9 cellular contexts compared by ENCODE assay signal in the genomic region with DNA sequence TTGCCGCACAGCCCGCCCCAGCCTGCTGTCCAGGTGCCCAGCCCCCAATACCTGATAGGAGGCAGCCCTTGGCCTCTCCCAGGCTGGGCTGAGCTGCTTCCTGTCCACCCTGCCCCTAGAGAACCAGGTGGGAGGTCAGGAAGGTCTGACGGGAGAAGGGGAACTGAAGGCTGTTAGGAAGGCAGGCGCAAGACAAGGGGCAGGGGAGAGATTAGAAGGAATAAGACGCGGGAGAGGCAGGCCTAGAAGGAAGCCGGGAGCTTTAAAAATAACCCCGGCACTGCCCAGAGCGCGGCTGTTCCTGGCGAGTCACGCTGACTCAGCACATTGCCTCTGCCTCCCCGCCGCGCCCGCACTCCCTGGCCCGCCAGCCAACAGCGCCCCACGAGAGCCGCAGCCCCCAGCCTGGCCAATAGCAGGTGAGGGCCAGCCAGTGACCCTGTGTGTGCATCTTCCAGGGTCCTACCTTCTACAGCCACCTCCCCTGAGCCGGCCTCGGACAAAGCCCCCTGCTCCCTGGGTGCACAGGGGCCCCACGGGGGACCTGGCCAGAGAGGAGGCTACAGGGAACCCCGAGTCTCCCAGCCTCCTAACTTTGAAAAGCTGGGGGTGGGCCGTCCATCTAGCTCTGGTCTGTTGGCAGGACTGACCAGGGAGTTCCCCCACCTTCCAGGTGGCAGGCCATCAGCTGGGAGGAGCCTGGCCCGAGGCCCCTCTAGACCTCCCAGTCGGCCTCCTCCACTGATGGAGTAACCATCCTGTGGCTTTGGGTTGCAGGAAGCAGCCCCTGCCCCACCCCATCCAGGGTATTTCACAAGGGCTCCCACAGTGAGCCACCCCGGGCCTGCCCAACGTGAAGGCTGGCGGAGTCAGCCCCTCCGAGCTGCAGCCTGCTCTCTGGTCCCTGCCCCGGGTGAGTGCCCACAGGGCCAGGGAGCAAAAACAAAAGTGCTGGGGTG. TPM values are rescaled to one million over a fixed set of nuclear protein-coding genes. Genes with fewer than 3 reads are reported as not detected.
A peak's percentile ranks its signal among the peaks of the same experiment; 100 is the strongest.
DNase-seq lines count a peak whose midpoint lies in the region; ATAC-seq, FAIRE-seq and TF ChIP-seq lines count a peak whose summit lies in the region.
"Had no signal": no experiment of that assay in that cellular context is flagged by ENCODE, and none has a peak within 500 bp of the region (broad histone marks: within the 10 kb centered on the region; RNA-seq: fewer than 3 reads in every experiment).

No MANE protein-coding gene starts in this region.

- DNase-seq in GF-D8 (lab: John Stamatoyannopoulos, UW) (peak; percentile 87), PC-9 (peak; percentile 89 to 90), endothelial cell (ENCODE audit: low spot score) (peak; percentile 59), mesendoderm (peak; percentile 97), urothelium cell line (ENCODE audit: low spot score) (peak; percentile 79), foreskin melanocyte (no peak)
- DNase-seq in stimulated activated CD4-positive, alpha-beta T cell treated with anti-CD3 and anti-CD28 coated beads, Interleukin-12 subunit alpha, Interleukin-12 subunit beta, amount 100 ng/mL, for 4 hours: no peak

- H3K9ac ChIP-seq in mesendoderm (ENCODE audit: low read length): peak overlapping the region; percentile 75

- peak overlapping the region; percentile 70 for H3K18ac ChIP-seq in mesendoderm (ENCODE audit: low read length)

- TF ChIP-seq CTCF in PC-9 (conservative IDR thresholded peaks at IDR 0.05) (no peak), endothelial cell (IDR thresholded peaks at IDR 0.05; ENCODE audit: unreplicated experiment) (no peak)

- FAIRE-seq in urothelium cell line (lab: Jason Lieb, UNC): peak; percentile 73

- ATAC-seq in GM19452 (IDR thresholded peaks at IDR 0.05; ENCODE audit: unreplicated experiment): no peak
- ATAC-seq: T-cell had no signal

- peaks cover 28% of the 10 kb centered on the region for H3K79me1 ChIP-seq in mesendoderm (ENCODE audit: low read length)

- peak overlapping the region; percentile 64 for H3K27ac Mint-ChIP-seq in endothelial cell (ENCODE audit: unreplicated experiment)

- peaks cover 38% of the 10 kb centered on the region; the same call in 1 of the 2 replicates for H3F3A ChIP-seq in PC-9 (ENCODE audit: insufficient read depth, low read depth)

- no peak overlapping the region for H3K23ac ChIP-seq in mesendoderm (ENCODE audit: low read length)

- H3K56ac ChIP-seq in mesendoderm (ENCODE audit: low read length): peak overlapping the region; percentile 92

- H3K27me3 ChIP-seq in PC-9 (ENCODE audit: insufficient read depth, low read depth) (no peaks in the 10 kb centered on the region), mesendoderm (ENCODE audit: insufficient read depth, low read length, poor library complexity) (no peaks in the 10 kb centered on the region)

- H2BK15ac ChIP-seq in mesendoderm (replicated peaks; ENCODE audit: low read depth): no peak overlapping the region

- peak overlapping the region; percentile 37 for H2AK5ac ChIP-seq in mesendoderm (ENCODE audit: low read length)

- H2BK5ac ChIP-seq in mesendoderm (ENCODE audit: low read length): peak overlapping the region; percentile 69

- H3K4me3 Mint-ChIP-seq in endothelial cell (ENCODE audit: unreplicated experiment): peak overlapping the region; percentile 77

- H3K9me2 ChIP-seq in PC-9 (ENCODE audit: insufficient read depth): no peaks in the 10 kb centered on the region

- H3K4me1 Mint-ChIP-seq in endothelial cell (ENCODE audit: unreplicated experiment): peaks cover 13% of the 10 kb centered on the region

- H3K79me2 ChIP-seq in PC-9 (ENCODE audit: low read depth): peaks cover 74% of the 10 kb centered on the region
- H3K79me2 ChIP-seq in mesendoderm (ENCODE audit: control insufficient read depth, insufficient read depth, low read length): peaks cover 67% of the 10 kb centered on the region

- WGBS in mesendoderm (ENCODE audit: extremely low coverage, insufficient coverage, low lambda C conversion rate): no CpG with 5 or more reads among the region's 32 CpGs

- intact Hi-C loops in PC-9 (cut with micrococcal nuclease; ENCODE audit: unreplicated experiment): no loop called here

- H3K4me3 ChIP-seq in PC-9 (peak overlapping the region; percentile 55; the same call in 1 of the 2 replicates), mesendoderm (ENCODE audit: low read length) (no peak overlapping the region)

- H3K27me3 Mint-ChIP-seq in endothelial cell (ENCODE audit: unreplicated experiment): peaks cover 18% of the 10 kb centered on the region

- H3K27ac ChIP-seq in PC-9 (peak overlapping the region; percentile 95), mesendoderm (ENCODE audit: low read depth, low read length) (peak overlapping the region; percentile 95)

- CTCF ChIA-PET in PC-9 (lab: Charles Lee): interaction anchor here (0.7 kb wide), 3 partner anchors 11 to 55 kb away, joined by 3 to 6 read pairs (median 4); no protein-coding TSS in a partner anchor

- H4K5ac ChIP-seq in mesendoderm (ENCODE audit: low read length): no peak overlapping the region

- peaks cover 17% of the 10 kb centered on the region for H4K20me1 ChIP-seq in PC-9 (ENCODE audit: insufficient read depth)

- BruUV-seq in PC-9 (replicated peaks; lab: Mats Ljungman, UMichigan): no TSS peak

- POLR2A ChIA-PET in PC-9 (lab: Charles Lee; ENCODE audit: unreplicated experiment): interaction anchor here (0.6 to 1.2 kb wide), 3 partner anchors 11 to 230 kb away, joined by 3 to 8 read pairs (median 4); a partner anchor contains a TSS

- H3K4me2 ChIP-seq in PC-9: peak overlapping the region; percentile 86
- peak overlapping the region; percentile 32 for H3K4me2 ChIP-seq in mesendoderm (ENCODE audit: low read length)

- H3K4me1 ChIP-seq in PC-9 (replicated peaks; ENCODE audit: insufficient read depth) (peaks cover 54% of the 10 kb centered on the region), mesendoderm (ENCODE audit: control insufficient read depth, low read depth, low read length) (peaks cover 23% of the 10 kb centered on the region)

- no peaks in the 10 kb centered on the region for H3K9me3 ChIP-seq in PC-9 (ENCODE audit: insufficient read depth, low read depth)

- H2BK120ac ChIP-seq in mesendoderm (ENCODE audit: low read depth, low read length): peak overlapping the region; percentile 0

- peak overlapping the region; percentile 71 for H3K4ac ChIP-seq in mesendoderm (ENCODE audit: low read depth, low read length)

- peaks cover 8% of the 10 kb centered on the region for H3K36me3 Mint-ChIP-seq in endothelial cell (ENCODE audit: low read depth, unreplicated experiment)
- H3K36me3 Mint-ChIP-seq: T-cell had no signal

- no peak overlapping the region for H2AFZ ChIP-seq in PC-9

- no peak overlapping the region for H4K8ac ChIP-seq in mesendoderm (ENCODE audit: low read depth, low read length)

- H3K36me3 ChIP-seq in PC-9 (ENCODE audit: low read depth) (no peaks in the 10 kb centered on the region), mesendoderm (ENCODE audit: control insufficient read depth, insufficient read depth, low read length) (peaks cover 5% of the 10 kb centered on the region)

- H3K9me3 Mint-ChIP-seq in endothelial cell (ENCODE audit: unreplicated experiment): no peaks in the 10 kb centered on the region
- H3K9me3 Mint-ChIP-seq: T-cell had no signal

RNA-seq across cellular contexts. Expression of a gene that starts 4.0 kb away (rescaled TPM):
- total RNA-seq in PC-9 (2021) (79.5 and 85.9 TPM in 2 replicates), endothelial cell (ENCODE audit: unreplicated experiment) (23.6 TPM)
- polyA plus RNA-seq in mesendoderm (2013, experiment 1 of 2): 25.3 TPM
- 24.3 TPM for polyA plus RNA-seq in mesendoderm (2013, experiment 2 of 2)

RNA-seq across cellular contexts. Expression of a gene that starts 5.6 kb away (rescaled TPM):
- total RNA-seq in PC-9 (2021) (78.3 and 98.5 TPM in 2 replicates), endothelial cell (ENCODE audit: unreplicated experiment) (14.4 TPM)
- polyA plus RNA-seq in mesendoderm (2013, experiment 1 of 2): 6.8 TPM
- polyA plus RNA-seq in mesendoderm (2013, experiment 2 of 2): 6.4 TPM

RNA-seq across cellular contexts. Expression of a gene that starts 12.4 kb away (rescaled TPM):
- 54.7 and 82.2 TPM in 2 replicates for total RNA-seq in PC-9 (2021)
- 26.8 TPM for total RNA-seq in endothelial cell (ENCODE audit: unreplicated experiment)
- 17.0 TPM for polyA plus RNA-seq in mesendoderm (2013, experiment 1 of 2)
- polyA plus RNA-seq in mesendoderm (2013, experiment 2 of 2): 17.9 TPM

RNA-seq across cellular contexts. Expression of a gene that starts 13.5 kb away (rescaled TPM):
- total RNA-seq in PC-9 (2021) (88.9 and 120 TPM in 2 replicates), endothelial cell (ENCODE audit: unreplicated experiment) (24.4 TPM)
- polyA plus RNA-seq in mesendoderm (2013, experiment 1 of 2): 79.0 TPM
- 78.3 TPM for polyA plus RNA-seq in mesendoderm (2013, experiment 2 of 2)

RNA-seq across cellular contexts. Expression of a gene that starts 21.5 kb away (rescaled TPM):
- 0.83 and 1.1 TPM in 2 replicates for total RNA-seq in PC-9 (2021)
- 0.56 TPM for total RNA-seq in endothelial cell (ENCODE audit: unreplicated experiment)
- polyA plus RNA-seq in mesendoderm (2013, experiment 1 of 2): 1.1 TPM
- 0.55 TPM for polyA plus RNA-seq in mesendoderm (2013, experiment 2 of 2)

Comparison
In these comparisons a context has a peak if more than half of its experiments do, and no peak if none do; other contexts are left out.
1. DNase-seq: peak in GF-D8 (single experiment), PC-9 (2 of 2), endothelial cell (single experiment), mesendoderm (single experiment) and urothelium cell line (single experiment); none in foreskin melanocyte (single experiment) and stimulated activated CD4-positive, alpha-beta T cell treated with anti-CD3 and anti-CD28 coated beads, Interleukin-12 subunit alpha, Interleukin-12 subunit beta, amount 100 ng/mL, for 4 hours (single experiment).